In the genomic region with DNA sequence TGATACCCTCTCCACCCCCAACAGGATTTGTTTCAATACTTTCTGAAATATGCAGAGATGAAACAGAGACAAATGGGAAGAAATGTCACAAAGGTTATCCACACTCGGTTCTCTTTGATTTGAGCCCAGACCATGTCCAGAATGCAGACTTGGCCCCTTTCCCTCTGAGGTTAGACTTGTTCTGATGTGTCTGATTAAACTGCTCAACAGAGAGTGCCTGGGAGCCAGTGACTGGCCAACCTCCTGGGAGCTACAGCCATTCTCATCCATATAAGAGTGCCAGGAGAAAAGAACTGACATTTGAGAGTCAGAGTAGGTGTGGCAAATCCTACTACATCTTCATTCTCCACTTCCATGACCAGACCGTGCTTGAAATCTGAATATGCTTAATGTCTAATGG, we compare ENCODE assay signal across 1 cellular context.
TF ChIP-seq lines count a peak whose summit lies in the region.

No MANE protein-coding gene starts in this region.

TF ChIP-seq in GM23338, 12 proteins besides CTCF, POLR2A, EP300 and RAD21 (continued from another document):
- TF ChIP-seq, protein P1, sequence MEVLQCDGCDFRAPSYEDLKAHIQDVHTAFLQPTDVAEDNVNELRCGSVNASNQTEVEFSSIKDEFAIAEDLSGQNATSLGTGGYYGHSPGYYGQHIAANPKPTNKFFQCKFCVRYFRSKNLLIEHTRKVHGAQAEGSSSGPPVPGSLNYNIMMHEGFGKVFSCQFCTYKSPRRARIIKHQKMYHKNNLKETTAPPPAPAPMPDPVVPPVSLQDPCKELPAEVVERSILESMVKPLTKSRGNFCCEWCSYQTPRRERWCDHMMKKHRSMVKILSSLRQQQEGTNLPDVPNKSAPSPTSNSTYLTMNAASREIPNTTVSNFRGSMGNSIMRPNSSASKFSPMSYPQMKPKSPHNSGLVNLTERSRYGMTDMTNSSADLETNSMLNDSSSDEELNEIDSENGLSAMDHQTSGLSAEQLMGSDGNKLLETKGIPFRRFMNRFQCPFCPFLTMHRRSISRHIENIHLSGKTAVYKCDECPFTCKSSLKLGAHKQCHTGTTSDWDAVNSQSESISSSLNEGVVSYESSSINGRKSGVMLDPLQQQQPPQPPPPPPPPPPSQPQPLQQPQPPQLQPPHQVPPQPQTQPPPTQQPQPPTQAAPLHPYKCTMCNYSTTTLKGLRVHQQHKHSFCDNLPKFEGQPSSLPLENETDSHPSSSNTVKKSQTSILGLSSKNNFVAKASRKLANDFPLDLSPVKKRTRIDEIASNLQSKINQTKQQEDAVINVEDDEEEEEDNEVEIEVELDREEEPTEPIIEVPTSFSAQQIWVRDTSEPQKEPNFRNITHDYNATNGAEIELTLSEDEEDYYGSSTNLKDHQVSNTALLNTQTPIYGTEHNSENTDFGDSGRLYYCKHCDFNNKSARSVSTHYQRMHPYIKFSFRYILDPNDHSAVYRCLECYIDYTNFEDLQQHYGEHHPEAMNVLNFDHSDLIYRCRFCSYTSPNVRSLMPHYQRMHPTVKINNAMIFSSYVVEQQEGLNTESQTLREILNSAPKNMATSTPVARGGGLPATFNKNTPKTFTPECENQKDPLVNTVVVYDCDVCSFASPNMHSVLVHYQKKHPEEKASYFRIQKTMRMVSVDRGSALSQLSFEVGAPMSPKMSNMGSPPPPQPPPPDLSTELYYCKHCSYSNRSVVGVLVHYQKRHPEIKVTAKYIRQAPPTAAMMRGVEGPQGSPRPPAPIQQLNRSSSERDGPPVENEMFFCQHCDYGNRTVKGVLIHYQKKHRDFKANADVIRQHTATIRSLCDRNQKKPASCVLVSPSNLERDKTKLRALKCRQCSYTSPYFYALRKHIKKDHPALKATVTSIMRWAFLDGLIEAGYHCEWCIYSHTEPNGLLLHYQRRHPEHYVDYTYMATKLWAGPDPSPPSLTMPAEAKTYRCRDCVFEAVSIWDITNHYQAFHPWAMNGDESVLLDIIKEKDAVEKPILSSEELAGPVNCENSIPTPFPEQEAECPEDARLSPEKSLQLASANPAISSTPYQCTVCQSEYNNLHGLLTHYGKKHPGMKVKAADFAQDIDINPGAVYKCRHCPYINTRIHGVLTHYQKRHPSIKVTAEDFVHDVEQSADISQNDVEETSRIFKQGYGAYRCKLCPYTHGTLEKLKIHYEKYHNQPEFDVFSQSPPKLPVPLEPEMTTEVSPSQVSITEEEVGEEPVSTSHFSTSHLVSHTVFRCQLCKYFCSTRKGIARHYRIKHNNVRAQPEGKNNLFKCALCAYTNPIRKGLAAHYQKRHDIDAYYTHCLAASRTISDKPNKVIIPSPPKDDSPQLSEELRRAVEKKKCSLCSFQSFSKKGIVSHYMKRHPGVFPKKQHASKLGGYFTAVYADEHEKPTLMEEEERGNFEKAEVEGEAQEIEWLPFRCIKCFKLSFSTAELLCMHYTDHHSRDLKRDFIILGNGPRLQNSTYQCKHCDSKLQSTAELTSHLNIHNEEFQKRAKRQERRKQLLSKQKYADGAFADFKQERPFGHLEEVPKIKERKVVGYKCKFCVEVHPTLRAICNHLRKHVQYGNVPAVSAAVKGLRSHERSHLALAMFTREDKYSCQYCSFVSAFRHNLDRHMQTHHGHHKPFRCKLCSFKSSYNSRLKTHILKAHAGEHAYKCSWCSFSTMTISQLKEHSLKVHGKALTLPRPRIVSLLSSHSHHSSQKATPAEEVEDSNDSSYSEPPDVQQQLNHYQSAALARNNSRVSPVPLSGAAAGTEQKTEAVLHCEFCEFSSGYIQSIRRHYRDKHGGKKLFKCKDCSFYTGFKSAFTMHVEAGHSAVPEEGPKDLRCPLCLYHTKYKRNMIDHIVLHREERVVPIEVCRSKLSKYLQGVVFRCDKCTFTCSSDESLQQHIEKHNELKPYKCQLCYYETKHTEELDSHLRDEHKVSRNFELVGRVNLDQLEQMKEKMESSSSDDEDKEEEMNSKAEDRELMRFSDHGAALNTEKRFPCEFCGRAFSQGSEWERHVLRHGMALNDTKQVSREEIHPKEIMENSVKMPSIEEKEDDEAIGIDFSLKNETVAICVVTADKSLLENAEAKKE (CRISPR knock-in tag; IDR thresholded peaks at IDR 0.05) = no peak
